8 cellular contexts compared by ENCODE assay signal in genomic region chr11:117328414-117329010, GRCh38. TPM values are rescaled to one million over a fixed set of nuclear protein-coding genes. Genes with fewer than 3 reads are reported as not detected.
DNase-seq lines count a peak whose midpoint lies in the region; ATAC-seq and TF ChIP-seq lines count a peak whose summit lies in the region.

No MANE protein-coding gene starts in this region.

- no peaks in the 10 kb centered on the region for H4K20me1 ChIP-seq in OCI-LY1 (ENCODE audit: insufficient read depth, low read length)

- H3K79me2 ChIP-seq in OCI-LY1 (ENCODE audit: insufficient read depth, low read length) = no peaks in the 10 kb centered on the region

- peak overlapping the region; percentile 72 for H3K9ac ChIP-seq in OCI-LY1 (ENCODE audit: low read length)

- H3K27ac ChIP-seq in OCI-LY1 (ENCODE audit: low read depth, low read length, poor library complexity, severe bottlenecking) (no peak overlapping the region), dorsolateral prefrontal cortex (peak overlapping the region in 57 of 59 donors; percentile 47 to 95 (median 86)), vagina (peak overlapping the region; percentile 80)

- no peaks in the 10 kb centered on the region for H3F3A ChIP-seq in OCI-LY1 (ENCODE audit: insufficient read depth, low read length)

- ATAC-seq in HG02642 (IDR thresholded peaks at IDR 0.05; ENCODE audit: poor library complexity, unreplicated experiment) (peak; percentile 2), GM19452 (IDR thresholded peaks at IDR 0.05; ENCODE audit: unreplicated experiment) (no peak), GM18873 (IDR thresholded peaks at IDR 0.05; ENCODE audit: low FRiP score, unreplicated experiment) (no peak)

- no peak overlapping the region for H2AFZ ChIP-seq in OCI-LY1 (ENCODE audit: low read length)

- peak overlapping the region; percentile 78 for H3K4me3 ChIP-seq in GM06990 (replicated peaks; ENCODE audit: low read depth, low read length)
- H3K4me3 ChIP-seq in OCI-LY1 (ENCODE audit: low read depth, low read length, poor library complexity, severe bottlenecking) = peak overlapping the region; percentile 72
- peak overlapping the region; percentile 54 to 96 (median 85) for H3K4me3 ChIP-seq in dorsolateral prefrontal cortex
- H3K4me3 ChIP-seq in vagina = peak overlapping the region; percentile 62 to 77

- intact Hi-C loops in dorsolateral prefrontal cortex (cut with DNase I) (no loop called here), vagina (cut with DNase I) (no loop called here)

- DNase-seq in GM06990 (ENCODE audit: extremely low read depth, insufficient read length) (no peak), dorsolateral prefrontal cortex (peak in 3 of 10 donors; percentile 17 to 50 (median 39)), lung microvascular endothelial cell (ENCODE audit: low read depth in 2 of 2) (peak; percentile 41 to 51), vagina (ENCODE audit: extremely low spot score in 2 of 2) (no peak)

- TF ChIP-seq POLR2A in vagina (IDR thresholded peaks at IDR 0.05) = no peak

- H3K36me3 ChIP-seq in GM06990 (ENCODE audit: control insufficient read depth, insufficient read depth, low read length) (no peaks in the 10 kb centered on the region), OCI-LY1 (ENCODE audit: insufficient read depth, low read length) (no peaks in the 10 kb centered on the region), vagina (no peaks in the 10 kb centered on the region)

- peaks cover 14% of the 10 kb centered on the region for H3K4me1 ChIP-seq in OCI-LY1 (ENCODE audit: insufficient read depth, low read length, severe bottlenecking)
- peaks cover 11% of the 10 kb centered on the region for H3K4me1 ChIP-seq in vagina

- H3K4me2 ChIP-seq in OCI-LY1 (ENCODE audit: low read length) = peak overlapping the region; percentile 86

- H3K9me2 ChIP-seq in OCI-LY1 (ENCODE audit: low read depth, low read length) = no peaks in the 10 kb centered on the region

- no peaks in the 10 kb centered on the region for H3K9me3 ChIP-seq in OCI-LY1 (ENCODE audit: low read length)
- no peaks in the 10 kb centered on the region for H3K9me3 ChIP-seq in vagina

- no peaks in the 10 kb centered on the region for H3K27me3 ChIP-seq in GM06990 (replicated peaks; ENCODE audit: control insufficient read depth, insufficient read depth, low read length)
- H3K27me3 ChIP-seq in OCI-LY1 (ENCODE audit: insufficient read depth, low read length) = no peaks in the 10 kb centered on the region
- no peaks in the 10 kb centered on the region for H3K27me3 ChIP-seq in dorsolateral prefrontal cortex
- no peaks in the 10 kb centered on the region for H3K27me3 ChIP-seq in vagina

- no peak for TF ChIP-seq CTCF in GM06990 (IDR thresholded peaks at IDR 0.05; ENCODE audit: insufficient read depth, low read length, poor library complexity, severe bottlenecking)
- no peak for TF ChIP-seq CTCF in OCI-LY1 (IDR thresholded peaks at IDR 0.05; ENCODE audit: low read length)
- TF ChIP-seq CTCF in dorsolateral prefrontal cortex (IDR thresholded peaks at IDR 0.05 in 54 of 56, conservative IDR thresholded peaks at IDR 0.05 in 2 of 56; ENCODE audit: low read depth in 1 of 56, partially characterized antibody in 56 of 56) = no peak
- TF ChIP-seq CTCF in vagina (IDR thresholded peaks at IDR 0.05) = no peak

RNA-seq across cellular contexts. Expression of gene CEP164, which starts 0.9 kb away (rescaled TPM):
- total RNA-seq in dorsolateral prefrontal cortex = 10 to 100 TPM; 22.7 to 64.8 (median 39.7) TPM
- 11.9 and 13.3 TPM in 2 replicates for total RNA-seq in lung microvascular endothelial cell
- 21.6 TPM for total RNA-seq in vagina

RNA-seq across cellular contexts. Expression of gene BACE1, which starts 12.5 kb away (rescaled TPM):
- 100 to 1,000 TPM in 52 of 120 experiments, 10 to 100 TPM in 68; 61.2 to 214 (median 97.2) TPM for total RNA-seq in dorsolateral prefrontal cortex
- 6.3 and 6.8 TPM in 2 replicates for total RNA-seq in lung microvascular endothelial cell
- 25.8 TPM for total RNA-seq in vagina

RNA-seq across cellular contexts. Expression of gene BACE1-AS, which starts 37.4 kb away (rescaled TPM):
- total RNA-seq in dorsolateral prefrontal cortex (10 to 100 TPM; 10.4 to 23.0 (median 15.6) TPM), lung microvascular endothelial cell (1.4 and 1.5 TPM in 2 replicates), vagina (10.6 TPM)

Comparison
In these comparisons a context has a peak if more than half of its experiments do, and no peak if none do; other contexts are left out.
1. DNase-seq: peak in lung microvascular endothelial cell (2 of 2); none in GM06990 (single experiment) and vagina (0 of 2).
2. Peak in every context shown above with its lines, with median percentiles within 50 percentile points of each other: H3K4me3 ChIP-seq.